ENCODE assay signal across 23 cellular contexts in genomic region chr4:98670186-98670585, GRCh38. TPM values are rescaled to one million over a fixed set of nuclear protein-coding genes. Genes with fewer than 3 reads are reported as not detected.
DNase-seq lines count a peak whose midpoint lies in the region; ATAC-seq and TF ChIP-seq lines count a peak whose summit lies in the region.
"Had no signal": no experiment of that assay in that cellular context is flagged by ENCODE, and none has a peak within 500 bp of the region (broad histone marks: within the 10 kb centered on the region; RNA-seq: fewer than 3 reads in every experiment).

No MANE protein-coding gene starts in this region.

- H3K27ac Mint-ChIP-seq in GM23338: no peak overlapping the region
- H3K27ac Mint-ChIP-seq in activated T-helper 17 cell treated with anti-CD3 and anti-CD28 coated beads, Interleukin-2, amount 50 U/mL, for 72 hours: no peak overlapping the region
- no peak overlapping the region for H3K27ac Mint-ChIP-seq in stimulated activated effector memory CD8-positive, alpha-beta T cell treated with anti-CD3 and anti-CD28 coated beads, Interleukin-12 subunit alpha, Interleukin-12 subunit beta, amount 100 ng/mL, for 72 hours
- H3K27ac Mint-ChIP-seq: CD14-positive monocyte; CD4-positive, alpha-beta T cell; CD8-positive, alpha-beta memory T cell had no signal

- TF ChIP-seq CTCF in GM23338 (conservative IDR thresholded peaks at IDR 0.05; ENCODE audit: low read depth in 2 of 2) (no peak), vagina (IDR thresholded peaks at IDR 0.05) (no peak), SK-N-SH (IDR thresholded peaks at IDR 0.05) (no peak)

- intact Hi-C loops in vagina (cut with DNase I): no loop called here

- peak; percentile 32 to 52 for ATAC-seq in activated T-cell treated with anti-CD3 and anti-CD28 coated beads, Interleukin-2, amount 50 U/mL, for 4 hours
- no peak for ATAC-seq in GM23338
- peak; percentile 52 for ATAC-seq in activated T-helper 17 cell treated with anti-CD3 and anti-CD28 coated beads, Interleukin-2, amount 50 U/mL, for 72 hours (replicated peaks)
- ATAC-seq in stimulated activated effector memory CD8-positive, alpha-beta T cell treated with anti-CD3 and anti-CD28 coated beads, Interleukin-12 subunit alpha, Interleukin-12 subunit beta, amount 100 ng/mL, for 72 hours: peak; percentile 47
- ATAC-seq: A549 had no signal

- H3K4me1 ChIP-seq in GM23338 (ENCODE audit: insufficient read depth) (no peaks in the 10 kb centered on the region; the same call in 1 of the 2 replicates), vagina (no peaks in the 10 kb centered on the region), SK-N-SH (ENCODE audit: control insufficient read depth in 1 of 2, insufficient read depth in 2 of 2, low read depth in 1 of 2, low read length in 1 of 2) (peaks cover 0 to 16% of the 10 kb centered on the region in 2 experiments; a peak in 2 of 4 replicates)
- H3K4me1 ChIP-seq: A549; BLaER1 treated with 17β-estradiol and CSF1 and Interleukin-3, amounts not matched to agents 10 nM and 100 nM had no signal

- H3K27me3 ChIP-seq in GM23338 (ENCODE audit: insufficient read depth) (no peaks in the 10 kb centered on the region), vagina (no peaks in the 10 kb centered on the region), SK-N-SH (ENCODE audit: insufficient read depth) (no peaks in the 10 kb centered on the region)
- H3K27me3 ChIP-seq: BLaER1 treated with 17β-estradiol and CSF1 and Interleukin-3, amounts not matched to agents 10 nM and 100 nM had no signal

- H3K9ac ChIP-seq in SK-N-SH: no peak overlapping the region
- H3K9ac ChIP-seq: BLaER1 treated with 17β-estradiol and CSF1 and Interleukin-3, amounts not matched to agents 10 nM and 100 nM had no signal

- H3K4me3 ChIP-seq in GM23338: no peak overlapping the region
- no peak overlapping the region for H3K4me3 ChIP-seq in vagina
- H3K4me3 ChIP-seq in SK-N-SH (ENCODE audit: low read depth in 2 of 2, low read length in 1 of 2): no peak overlapping the region
- H3K4me3 ChIP-seq: A549; BLaER1 treated with 17β-estradiol and CSF1 and Interleukin-3, amounts not matched to agents 10 nM and 100 nM had no signal

- no peaks in the 10 kb centered on the region for H3F3A ChIP-seq in GM23338 (replicated peaks; ENCODE audit: low read depth)
- H3F3A ChIP-seq in SK-N-SH (replicated peaks; ENCODE audit: insufficient read depth): no peaks in the 10 kb centered on the region

- H3K9me3 ChIP-seq in vagina: no peaks in the 10 kb centered on the region
- H3K9me3 ChIP-seq in SK-N-SH: no peaks in the 10 kb centered on the region
- H3K9me3 ChIP-seq: A549, BE2C had no signal

- POLR2A ChIA-PET in SK-N-SH (lab: Yijun Ruan, JAX): no interaction called here

- H2AFZ ChIP-seq in GM23338 (0 out of 2 replicates have a peak overlapping the region, but pooled peaks have one; percentile 32), SK-N-SH (ENCODE audit: low read depth) (no peak overlapping the region)

- H3K27ac ChIP-seq in GM23338 (ENCODE audit: low read depth) (no peak overlapping the region), vagina (no peak overlapping the region), SK-N-SH (ENCODE audit: low read depth in 2 of 2, low read length in 1 of 2) (no peak overlapping the region)
- H3K27ac ChIP-seq: A549; BLaER1 treated with 17β-estradiol and CSF1 and Interleukin-3, amounts not matched to agents 10 nM and 100 nM had no signal

- CTCF ChIA-PET in SK-N-SH (lab: Yijun Ruan, JAX): interaction anchor here (1.2 to 4.8 kb wide), 4 partner anchors 9 to 228 kb away, joined by 3 to 22 read pairs (median 4); partner anchors contain the start of gene TSPAN5

- no peaks in the 10 kb centered on the region for H3K9me3 Mint-ChIP-seq in activated T-cell treated with anti-CD3 and anti-CD28 coated beads, Interleukin-2, amount 50 U/mL, for 4 hours
- peaks cover 11% of the 10 kb centered on the region for H3K9me3 Mint-ChIP-seq in GM23338
- no peaks in the 10 kb centered on the region for H3K9me3 Mint-ChIP-seq in activated T-helper 17 cell treated with anti-CD3 and anti-CD28 coated beads, Interleukin-2, amount 50 U/mL, for 72 hours
- no peaks in the 10 kb centered on the region for H3K9me3 Mint-ChIP-seq in stimulated activated effector memory CD8-positive, alpha-beta T cell treated with anti-CD3 and anti-CD28 coated beads, Interleukin-12 subunit alpha, Interleukin-12 subunit beta, amount 100 ng/mL, for 72 hours
- H3K9me3 Mint-ChIP-seq: CD4-positive, alpha-beta T cell; CD8-positive, alpha-beta memory T cell had no signal

- H3K4me3 Mint-ChIP-seq in activated T-cell treated with anti-CD3 and anti-CD28 coated beads, Interleukin-2, amount 50 U/mL, for 4 hours: no peak overlapping the region
- no peak overlapping the region for H3K4me3 Mint-ChIP-seq in GM23338
- no peak overlapping the region for H3K4me3 Mint-ChIP-seq in activated T-helper 17 cell treated with anti-CD3 and anti-CD28 coated beads, Interleukin-2, amount 50 U/mL, for 72 hours
- no peak overlapping the region for H3K4me3 Mint-ChIP-seq in stimulated activated effector memory CD8-positive, alpha-beta T cell treated with anti-CD3 and anti-CD28 coated beads, Interleukin-12 subunit alpha, Interleukin-12 subunit beta, amount 100 ng/mL, for 72 hours
- H3K4me3 Mint-ChIP-seq: CD14-positive monocyte; CD4-positive, alpha-beta T cell; CD8-positive, alpha-beta memory T cell had no signal

- H3K79me2 ChIP-seq in GM23338 (replicated peaks; ENCODE audit: insufficient read depth): no peaks in the 10 kb centered on the region
- H3K79me2 ChIP-seq in SK-N-SH (ENCODE audit: insufficient read depth): no peaks in the 10 kb centered on the region

- H3K4me1 Mint-ChIP-seq in activated T-cell treated with anti-CD3 and anti-CD28 coated beads, Interleukin-2, amount 50 U/mL, for 4 hours (ENCODE audit: low read depth): peaks cover 13% of the 10 kb centered on the region
- H3K4me1 Mint-ChIP-seq in GM23338: peaks cover 24% of the 10 kb centered on the region; the same call in 2 of the 3 replicates
- H3K4me1 Mint-ChIP-seq in activated T-helper 17 cell treated with anti-CD3 and anti-CD28 coated beads, Interleukin-2, amount 50 U/mL, for 72 hours: no peaks in the 10 kb centered on the region
- no peaks in the 10 kb centered on the region for H3K4me1 Mint-ChIP-seq in stimulated activated effector memory CD8-positive, alpha-beta T cell treated with anti-CD3 and anti-CD28 coated beads, Interleukin-12 subunit alpha, Interleukin-12 subunit beta, amount 100 ng/mL, for 72 hours
- H3K4me1 Mint-ChIP-seq: CD14-positive monocyte had no signal

- no peak for DNase-seq in activated T-cell treated with anti-CD3 and anti-CD28 coated beads, Interleukin-2, amount 50 U/mL, for 4 hours
- no peak for DNase-seq in activated T-cell treated with anti-CD3 and anti-CD28 coated beads, Interleukin-2, amount 50 U/mL, for 1 hour
- no peak for DNase-seq in GM23338 (ENCODE audit: low spot score)
- no peak for DNase-seq in stimulated activated effector memory CD8-positive, alpha-beta T cell treated with anti-CD3 and anti-CD28 coated beads, Interleukin-12 subunit alpha, Interleukin-12 subunit beta, amount 100 ng/mL, for 72 hours (ENCODE audit: low spot score in 2 of 2)
- no peak for DNase-seq in vagina (ENCODE audit: extremely low spot score in 2 of 2)
- DNase-seq in SK-N-SH: no peak
- DNase-seq: 8988T; ACHN; AML-193; BE2C; CD4-positive, alpha-beta T cell; CD8-positive, alpha-beta memory T cell; DMS 273 treated with DMSO at 0.1 percent for 48 hours; DMS79 treated with DMSO at 0.1 percent for 48 hours; GF-D8; GOT3; H7; HCEC 1CT had no signal

- H3K9me2 ChIP-seq in GM23338 (ENCODE audit: insufficient read depth) (peaks cover 3% of the 10 kb centered on the region; the same call in 1 of the 2 replicates), SK-N-SH (no peaks in the 10 kb centered on the region)

- TF ChIP-seq POLR2A in vagina (IDR thresholded peaks at IDR 0.05): no peak

- H4K20me1 ChIP-seq in GM23338 (replicated peaks; ENCODE audit: insufficient read depth) (no peaks in the 10 kb centered on the region), SK-N-SH (ENCODE audit: insufficient read depth) (no peaks in the 10 kb centered on the region)
- H4K20me1 ChIP-seq: BLaER1 treated with 17β-estradiol and CSF1 and Interleukin-3, amounts not matched to agents 10 nM and 100 nM had no signal

- no peaks in the 10 kb centered on the region for H3K36me3 Mint-ChIP-seq in activated T-cell treated with anti-CD3 and anti-CD28 coated beads, Interleukin-2, amount 50 U/mL, for 4 hours (ENCODE audit: insufficient read depth)
- H3K36me3 Mint-ChIP-seq in GM23338 (ENCODE audit: low read depth): peaks cover 12% of the 10 kb centered on the region; the same call in 2 of the 3 replicates
- H3K36me3 Mint-ChIP-seq in activated T-helper 17 cell treated with anti-CD3 and anti-CD28 coated beads, Interleukin-2, amount 50 U/mL, for 72 hours (ENCODE audit: low read depth): no peaks in the 10 kb centered on the region
- no peaks in the 10 kb centered on the region for H3K36me3 Mint-ChIP-seq in stimulated activated effector memory CD8-positive, alpha-beta T cell treated with anti-CD3 and anti-CD28 coated beads, Interleukin-12 subunit alpha, Interleukin-12 subunit beta, amount 100 ng/mL, for 72 hours
- H3K36me3 Mint-ChIP-seq: CD14-positive monocyte; CD8-positive, alpha-beta memory T cell had no signal

- no peaks in the 10 kb centered on the region for H3K36me3 ChIP-seq in GM23338 (ENCODE audit: insufficient read depth)
- no peaks in the 10 kb centered on the region for H3K36me3 ChIP-seq in vagina
- no peaks in the 10 kb centered on the region for H3K36me3 ChIP-seq in SK-N-SH (replicated peaks in 1 of 2; ENCODE audit: control insufficient read depth in 1 of 2, insufficient read depth in 2 of 2, low read length in 1 of 2)
- H3K36me3 ChIP-seq: BE2C; BLaER1 treated with 17β-estradiol and CSF1 and Interleukin-3, amounts not matched to agents 10 nM and 100 nM had no signal

- TF ChIP-seq RAD21 in SK-N-SH (IDR thresholded peaks at IDR 0.05; ENCODE audit: low read length): no peak

- TF ChIP-seq EP300 in SK-N-SH (IDR thresholded peaks at IDR 0.05; ENCODE audit: borderline replicate concordance in 1 of 2, low read depth in 1 of 2, low read length in 1 of 2): no peak

- WGBS in SK-N-SH (ENCODE audit: low lambda C conversion rate): 97% methylated on average over 5 of the region's 5 CpGs

- no peaks in the 10 kb centered on the region for H3K27me3 Mint-ChIP-seq in activated T-cell treated with anti-CD3 and anti-CD28 coated beads, Interleukin-2, amount 50 U/mL, for 4 hours (ENCODE audit: low read depth)
- H3K27me3 Mint-ChIP-seq in GM23338 (ENCODE audit: insufficient read depth, low read depth, poor library complexity): peaks cover 6% of the 10 kb centered on the region
- H3K27me3 Mint-ChIP-seq in activated T-helper 17 cell treated with anti-CD3 and anti-CD28 coated beads, Interleukin-2, amount 50 U/mL, for 72 hours: no peaks in the 10 kb centered on the region
- H3K27me3 Mint-ChIP-seq: CD4-positive, alpha-beta T cell had no signal

- no peak overlapping the region for H3K4me2 ChIP-seq in GM23338
- H3K4me2 ChIP-seq in SK-N-SH: no peak overlapping the region
- H3K4me2 ChIP-seq: A549; BLaER1 treated with 17β-estradiol and CSF1 and Interleukin-3, amounts not matched to agents 10 nM and 100 nM had no signal

RNA-seq across cellular contexts. Expression of gene TSPAN5, which starts 11.8 kb away (rescaled TPM):
- 10 to 100 TPM; 22.8 to 26.8 (median 23.8) TPM for total RNA-seq in activated T-cell treated with anti-CD3 and anti-CD28 coated beads, Interleukin-2, amount 50 U/mL, for 4 hours
- 21.5 and 24.6 TPM in 2 replicates for total RNA-seq in GM23338 (2014; rRNA removed; shearing (Covaris generic))
- 18.2 and 18.6 TPM in 2 replicates for polyA plus RNA-seq in GM23338 (2016; fragmentation: Nextera tagmentation; extraction: Ambion mirVana)
- total RNA-seq in activated T-helper 17 cell treated with anti-CD3 and anti-CD28 coated beads, Interleukin-2, amount 50 U/mL, for 72 hours: 10 to 100 TPM; 17.8 to 19.0 TPM
- 15.5 TPM for total RNA-seq in vagina
- 38.6 and 54.5 TPM in 2 replicates for polyA plus RNA-seq in SK-N-SH (2012; rRNA removed)
- polyA plus RNA-seq in SK-N-SH (2012; cell fraction: cytosol; rRNA removed): 50.9 and 52.2 TPM in 2 replicates
- polyA plus RNA-seq in SK-N-SH (2012; cell fraction: nucleus; rRNA removed): 31.5 and 41.2 TPM in 2 replicates
- total RNA-seq: G401 had no signal
